ENCODE assay signal across 19 cellular contexts in the genomic region with DNA sequence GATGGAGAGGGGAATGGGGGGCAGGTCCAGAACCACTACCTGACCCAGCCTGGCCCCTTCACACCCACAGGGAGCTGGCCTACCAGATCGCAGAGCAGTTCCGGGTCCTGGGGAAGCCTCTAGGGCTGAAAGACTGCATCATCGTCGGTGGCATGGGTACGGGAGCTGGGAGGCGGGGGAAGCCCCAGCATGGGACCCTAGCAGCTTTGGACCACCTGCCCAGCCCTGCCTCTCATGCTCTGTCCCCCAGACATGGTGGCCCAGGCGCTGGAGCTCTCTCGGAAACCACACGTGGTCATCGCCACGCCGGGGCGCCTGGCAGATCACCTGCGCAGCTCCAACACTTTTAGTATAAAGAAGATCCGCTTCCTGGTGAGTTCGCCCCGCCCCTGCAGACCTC. TPM values are rescaled to one million over a fixed set of nuclear protein-coding genes. Genes with fewer than 3 reads are reported as not detected.
DNase-seq lines count a peak whose midpoint lies in the region; ATAC-seq and TF ChIP-seq lines count a peak whose summit lies in the region.
"Had no signal": no experiment of that assay in that cellular context is flagged by ENCODE, and none has a peak within 500 bp of the region (broad histone marks: within the 10 kb centered on the region; RNA-seq: fewer than 3 reads in every experiment).

No MANE protein-coding gene starts in this region.

- no peaks in the 10 kb centered on the region for H3K27me3 Mint-ChIP-seq in CD4-positive, CD25-positive, alpha-beta regulatory T cell
- no peaks in the 10 kb centered on the region for H3K27me3 Mint-ChIP-seq in CD8-positive, alpha-beta memory T cell
- peaks cover 3% of the 10 kb centered on the region for H3K27me3 Mint-ChIP-seq in activated naive CD8-positive, alpha-beta T cell treated with anti-CD3 and anti-CD28 coated beads for 36 hours
- no peaks in the 10 kb centered on the region for H3K27me3 Mint-ChIP-seq in nephron (ENCODE audit: low read depth)

- H3K36me3 Mint-ChIP-seq in CD4-positive, CD25-positive, alpha-beta regulatory T cell: peaks cover 22% of the 10 kb centered on the region
- H3K36me3 Mint-ChIP-seq in CD8-positive, alpha-beta memory T cell: peaks cover 4 to 67% (median 5%) of the 10 kb centered on the region in 3 donors
- peaks cover 39% of the 10 kb centered on the region for H3K36me3 Mint-ChIP-seq in activated naive CD8-positive, alpha-beta T cell treated with anti-CD3 and anti-CD28 coated beads for 36 hours
- H3K36me3 Mint-ChIP-seq in nephron (ENCODE audit: low read depth): peaks cover 26% of the 10 kb centered on the region

- H3K9me3 Mint-ChIP-seq in CD4-positive, CD25-positive, alpha-beta regulatory T cell: no peaks in the 10 kb centered on the region
- H3K9me3 Mint-ChIP-seq in CD8-positive, alpha-beta memory T cell: no peaks in the 10 kb centered on the region
- no peaks in the 10 kb centered on the region for H3K9me3 Mint-ChIP-seq in activated naive CD8-positive, alpha-beta T cell treated with anti-CD3 and anti-CD28 coated beads for 36 hours
- H3K9me3 Mint-ChIP-seq in nephron: no peaks in the 10 kb centered on the region
- H3K9me3 Mint-ChIP-seq: H9 had no signal

- no peak overlapping the region for H3K27ac Mint-ChIP-seq in CD4-positive, CD25-positive, alpha-beta regulatory T cell
- H3K27ac Mint-ChIP-seq in CD8-positive, alpha-beta memory T cell: peak overlapping the region in 1 of 8 donors; percentile 36
- no peak overlapping the region for H3K27ac Mint-ChIP-seq in activated naive CD8-positive, alpha-beta T cell treated with anti-CD3 and anti-CD28 coated beads for 36 hours
- no peak overlapping the region for H3K27ac Mint-ChIP-seq in nephron
- H3K27ac Mint-ChIP-seq: H9 had no signal

- H3K27me3 ChIP-seq in CD4-positive, CD25-positive, alpha-beta regulatory T cell (ENCODE audit: control insufficient read depth, insufficient read depth, low read length): no peaks in the 10 kb centered on the region
- no peaks in the 10 kb centered on the region for H3K27me3 ChIP-seq in CD8-positive, alpha-beta memory T cell (ENCODE audit: insufficient read depth, low read length, poor library complexity, severe bottlenecking)
- H3K27me3 ChIP-seq: BE2C had no signal

- peaks cover 27% of the 10 kb centered on the region for H3K4me1 ChIP-seq in CD4-positive, CD25-positive, alpha-beta regulatory T cell (ENCODE audit: control insufficient read depth, insufficient read depth, low read length, poor library complexity, severe bottlenecking)
- H3K4me1 ChIP-seq in CD8-positive, alpha-beta memory T cell (ENCODE audit: insufficient read depth, low read length): peaks cover 25% of the 10 kb centered on the region

- H3K4me1 Mint-ChIP-seq in CD4-positive, CD25-positive, alpha-beta regulatory T cell: peaks cover 0 to 43% (median 10%) of the 10 kb centered on the region in 4 donors
- H3K4me1 Mint-ChIP-seq in CD8-positive, alpha-beta memory T cell: peaks cover 32 to 40% (median 39%) of the 10 kb centered on the region in 3 donors
- H3K4me1 Mint-ChIP-seq in activated naive CD8-positive, alpha-beta T cell treated with anti-CD3 and anti-CD28 coated beads for 36 hours: peaks cover 24% of the 10 kb centered on the region
- peaks cover 12% of the 10 kb centered on the region for H3K4me1 Mint-ChIP-seq in nephron

- CTCF ChIA-PET in CD8-positive, alpha-beta memory T cell (lab: Charles Lee): no interaction called here

- no peak overlapping the region for H3K27ac ChIP-seq in CD4-positive, CD25-positive, alpha-beta regulatory T cell (ENCODE audit: insufficient read depth, low read length, poor library complexity, severe bottlenecking)
- no peak overlapping the region for H3K27ac ChIP-seq in CD8-positive, alpha-beta memory T cell (ENCODE audit: low read depth, low read length)
- H3K27ac ChIP-seq: lower lobe of right lung, prostate gland, skin epidermis had no signal

- H3K36me3 ChIP-seq in CD4-positive, CD25-positive, alpha-beta regulatory T cell (ENCODE audit: control insufficient read depth, insufficient read depth, low read length): peaks cover 40% of the 10 kb centered on the region
- peaks cover 27% of the 10 kb centered on the region for H3K36me3 ChIP-seq in CD8-positive, alpha-beta memory T cell (ENCODE audit: insufficient read depth, low read length)

- no peak for DNase-seq in CD4-positive, CD25-positive, alpha-beta regulatory T cell
- no peak for DNase-seq in CD8-positive, alpha-beta memory T cell
- no peak for DNase-seq in activated naive CD8-positive, alpha-beta T cell treated with anti-CD3 and anti-CD28 coated beads for 36 hours
- DNase-seq in GM19240 (ENCODE audit: insufficient read length, low spot score): no peak
- no peak for DNase-seq in NCI-H1694 (lab: John Stamatoyannopoulos, UW)
- no peak for DNase-seq in COLO829 (ENCODE audit: low spot score)
- DNase-seq: BE2C; DMS 273 treated with DMSO at 0.1 percent for 48 hours; GF-D8; H9; lower lobe of right lung; NCI-H2029; NCI-H446 treated with DMSO at 0.1 percent for 48 hours; RPMI8226; stimulated activated CD4-positive, alpha-beta T cell treated with anti-CD3 and anti-CD28 coated beads, Interleukin-4, amount 100 ng/mL, for 24 hours had no signal

- H3K4me3 Mint-ChIP-seq in CD4-positive, CD25-positive, alpha-beta regulatory T cell: peak overlapping the region in 3 of 4 donors; percentile 11 to 70 (median 62)
- peak overlapping the region in 4 of 7 donors; percentile 28 to 75 (median 58) for H3K4me3 Mint-ChIP-seq in CD8-positive, alpha-beta memory T cell
- peak overlapping the region; percentile 99 for H3K4me3 Mint-ChIP-seq in activated naive CD8-positive, alpha-beta T cell treated with anti-CD3 and anti-CD28 coated beads for 36 hours
- peak overlapping the region; percentile 79 to 87 (median 83) for H3K4me3 Mint-ChIP-seq in nephron

- ATAC-seq in CD4-positive, CD25-positive, alpha-beta regulatory T cell (ENCODE audit: low read depth in 2 of 2): no peak
- ATAC-seq: GM12878, lower lobe of right lung had no signal

- POLR2A ChIA-PET in CD8-positive, alpha-beta memory T cell (lab: Charles Lee): no interaction called here

- no peak for TF ChIP-seq CTCF in nephron (IDR thresholded peaks at IDR 0.05; ENCODE audit: unreplicated experiment in 3 of 3)

- H3K9me3 ChIP-seq in CD4-positive, CD25-positive, alpha-beta regulatory T cell (ENCODE audit: control insufficient read depth in 2 of 2, low read length in 2 of 2): no peaks in the 10 kb centered on the region
- H3K9me3 ChIP-seq in CD8-positive, alpha-beta memory T cell (ENCODE audit: low read length): no peaks in the 10 kb centered on the region
- H3K9me3 ChIP-seq: BE2C, lower lobe of right lung, prostate gland had no signal

- no peak overlapping the region for H3K4me3 ChIP-seq in CD4-positive, CD25-positive, alpha-beta regulatory T cell (ENCODE audit: low read depth, low read length)
- H3K4me3 ChIP-seq in CD8-positive, alpha-beta memory T cell (ENCODE audit: low read length): no peak overlapping the region
- H3K4me3 ChIP-seq: GM12878, lower lobe of right lung, prostate gland, skin epidermis had no signal

RNA-seq across cellular contexts. Expression of gene DDX49, which starts 2.1 kb away (rescaled TPM):
- 48.0 TPM for total RNA-seq in CD4-positive, CD25-positive, alpha-beta regulatory T cell
- polyA plus RNA-seq in CD4-positive, CD25-positive, alpha-beta regulatory T cell: 10 to 100 TPM; 21.6 to 30.9 (median 26.4) TPM
- 10 to 100 TPM; 92.5 to 95.1 TPM for total RNA-seq in CD8-positive, alpha-beta memory T cell
- polyA plus RNA-seq in CD8-positive, alpha-beta memory T cell: 28.5 TPM
- total RNA-seq in activated naive CD8-positive, alpha-beta T cell treated with anti-CD3 and anti-CD28 coated beads for 36 hours: 10 to 100 TPM; 87.4 to 89.2 TPM

RNA-seq across cellular contexts. Expression of gene COPE, which starts 2.4 kb away (rescaled TPM):
- 165 TPM for total RNA-seq in CD4-positive, CD25-positive, alpha-beta regulatory T cell
- 100 to 1,000 TPM; 218 to 314 (median 273) TPM for polyA plus RNA-seq in CD4-positive, CD25-positive, alpha-beta regulatory T cell
- total RNA-seq in CD8-positive, alpha-beta memory T cell: 100 to 1,000 TPM; 177 to 184 TPM
- 300 TPM for polyA plus RNA-seq in CD8-positive, alpha-beta memory T cell
- 100 to 1,000 TPM; 169 to 174 TPM for total RNA-seq in activated naive CD8-positive, alpha-beta T cell treated with anti-CD3 and anti-CD28 coated beads for 36 hours

RNA-seq across cellular contexts. Expression of gene HOMER3, which starts 19.4 kb away (rescaled TPM):
- 3.6 TPM for total RNA-seq in CD4-positive, CD25-positive, alpha-beta regulatory T cell
- polyA plus RNA-seq in CD4-positive, CD25-positive, alpha-beta regulatory T cell: 1 to 10 TPM; 2.8 to 3.9 (median 3.3) TPM
- 1 to 10 TPM; 1.2 to 1.3 TPM for total RNA-seq in CD8-positive, alpha-beta memory T cell
- polyA plus RNA-seq in CD8-positive, alpha-beta memory T cell: 0.58 TPM
- total RNA-seq in activated naive CD8-positive, alpha-beta T cell treated with anti-CD3 and anti-CD28 coated beads for 36 hours: not detected

RNA-seq across cellular contexts. Expression of gene CERS1, which starts 25.6 kb away (rescaled TPM):
- not detected for total RNA-seq in CD4-positive, CD25-positive, alpha-beta regulatory T cell
- polyA plus RNA-seq in CD4-positive, CD25-positive, alpha-beta regulatory T cell: not detected
- not detected for total RNA-seq in CD8-positive, alpha-beta memory T cell
- polyA plus RNA-seq in CD8-positive, alpha-beta memory T cell: not detected
- total RNA-seq in activated naive CD8-positive, alpha-beta T cell treated with anti-CD3 and anti-CD28 coated beads for 36 hours: under 1 TPM; 0.19 to 0.28 TPM
- total RNA-seq: GM12878, lower lobe of right lung had no signal
